16 cellular contexts compared by ENCODE assay signal in genomic region chr21:42214921-42215320, GRCh38. TPM values are rescaled to one million over a fixed set of nuclear protein-coding genes. Genes with fewer than 3 reads are reported as not detected.
DNase-seq lines count a peak whose midpoint lies in the region; ATAC-seq and TF ChIP-seq lines count a peak whose summit lies in the region.
"Had no signal": no experiment of that assay in that cellular context is flagged by ENCODE, and none has a peak within 500 bp of the region (broad histone marks: within the 10 kb centered on the region; RNA-seq: fewer than 3 reads in every experiment).

No MANE protein-coding gene starts in this region.

- intact Hi-C loops in activated CD4-positive, alpha-beta memory T cell treated with anti-CD3 and anti-CD28 coated beads for 36 hours (cut with micrococcal nuclease), result no loop called here
- intact Hi-C loops in stomach (cut with DNase I; ENCODE audit: low total_unique reads), result no loop called here

- no peak overlapping the region for H3K4ac ChIP-seq in neuronal stem cell (ENCODE audit: low read length)

- H2AFZ ChIP-seq in neuronal stem cell (ENCODE audit: low read length), result no peak overlapping the region

- H3K4me1 ChIP-seq in RWPE2 (ENCODE audit: insufficient read depth, poor library complexity, severe bottlenecking), result peaks cover 3% of the 10 kb centered on the region
- peaks cover 0 to 6% of the 10 kb centered on the region in 2 donors for H3K4me1 ChIP-seq in neuronal stem cell (ENCODE audit: control insufficient read depth in 2 of 2, insufficient read depth in 1 of 2, low read depth in 1 of 2, low read length in 2 of 2)
- peaks cover 0 to 15% (median 14%) of the 10 kb centered on the region in 4 donors for H3K4me1 ChIP-seq in stomach

- H3K4me3 ChIP-seq in RWPE2 (ENCODE audit: severe bottlenecking) (no peak overlapping the region), neuronal stem cell (ENCODE audit: low read length in 2 of 2) (no peak overlapping the region), stomach (no peak overlapping the region)

- H3K9me3 ChIP-seq in RWPE2 (ENCODE audit: severe bottlenecking) (no peaks in the 10 kb centered on the region), neuronal stem cell (replicated peaks in 1 of 2; ENCODE audit: control insufficient read depth in 2 of 2, insufficient read depth in 1 of 2, low read depth in 1 of 2, low read length in 2 of 2) (no peaks in the 10 kb centered on the region), stomach (no peaks in the 10 kb centered on the region)

- H2BK5ac ChIP-seq in neuronal stem cell (ENCODE audit: low read length), result no peak overlapping the region

- WGBS in neuronal stem cell (ENCODE audit: extremely low coverage in 2 of 2, insufficient read length in 2 of 2, insufficient replicate concordance in 1 of 2), 2 donors, result no CpG with 5 or more reads among the region's 5 CpGs
- WGBS in stomach, 5 donors, result 78 to 99% (median 94%) methylated on average over 5 of the region's 5 CpGs

- no peak overlapping the region for H4K91ac ChIP-seq in neuronal stem cell (ENCODE audit: low read depth, low read length, poor library complexity)

- H3K36me3 ChIP-seq in RWPE2 (ENCODE audit: low read depth) (no peaks in the 10 kb centered on the region), neuronal stem cell (replicated peaks in 1 of 2; ENCODE audit: control insufficient read depth in 2 of 2, insufficient read depth in 2 of 2, low read length in 2 of 2) (no peaks in the 10 kb centered on the region), stomach (no peaks in the 10 kb centered on the region)

- H3K27ac ChIP-seq in RWPE2 (ENCODE audit: poor library complexity, severe bottlenecking) (no peak overlapping the region), neuronal stem cell (replicated peaks; ENCODE audit: low read length) (no peak overlapping the region), stomach (no peak overlapping the region)
- H3K27ac ChIP-seq: 22Rv1 had no signal

- H2BK12ac ChIP-seq in neuronal stem cell (ENCODE audit: low read length), result no peak overlapping the region

- TF ChIP-seq CTCF in RWPE2 (IDR thresholded peaks at IDR 0.05; ENCODE audit: poor library complexity, severe bottlenecking) (no peak), stomach (IDR thresholded peaks at IDR 0.05) (no peak)

- TF ChIP-seq EP300 in stomach (IDR thresholded peaks at IDR 0.05), result no peak

- CTCF ChIA-PET in activated CD4-positive, alpha-beta memory T cell treated with anti-CD3 and anti-CD28 coated beads for 36 hours (lab: Charles Lee), result interaction anchor here (2.0 kb wide), 1 partner anchor 70 kb away, joined by 6 read pairs; no protein-coding TSS in a partner anchor
- CTCF ChIA-PET in activated CD4-positive, alpha-beta memory T cell treated with anti-CD3 and anti-CD28 coated beads, Interleukin-2, amount 10 ng/mL, durations not matched to agents 7 days and 5 days (lab: Charles Lee), result no interaction called here

- no peak for ATAC-seq in RWPE2 (ENCODE audit: low read depth)
- no peak for ATAC-seq in HG02870 (IDR thresholded peaks at IDR 0.05; ENCODE audit: unreplicated experiment)
- ATAC-seq: CD8-positive, alpha-beta T cell had no signal

- no peak overlapping the region for H4K8ac ChIP-seq in neuronal stem cell (ENCODE audit: low read depth, low read length)

- H3K9me3 Mint-ChIP-seq in activated CD4-positive, alpha-beta memory T cell treated with anti-CD3 and anti-CD28 coated beads for 36 hours, result peaks cover 16% of the 10 kb centered on the region
- H3K9me3 Mint-ChIP-seq in activated CD4-positive, alpha-beta memory T cell treated with anti-CD3 and anti-CD28 coated beads, Interleukin-2, amount 10 ng/mL, durations not matched to agents 7 days and 5 days, result peaks cover 18% of the 10 kb centered on the region

- no peak overlapping the region for H2AK5ac ChIP-seq in neuronal stem cell (ENCODE audit: low read depth, low read length)

- H3K4me2 ChIP-seq in neuronal stem cell (ENCODE audit: insufficient read depth, low read length, poor library complexity, severe bottlenecking), result no peak overlapping the region

- no peak overlapping the region for H3K14ac ChIP-seq in neuronal stem cell (ENCODE audit: low read length)

- H3K27ac Mint-ChIP-seq in activated CD4-positive, alpha-beta memory T cell treated with anti-CD3 and anti-CD28 coated beads for 36 hours, result no peak overlapping the region
- H3K27ac Mint-ChIP-seq in activated CD4-positive, alpha-beta memory T cell treated with anti-CD3 and anti-CD28 coated beads, Interleukin-2, amount 10 ng/mL, durations not matched to agents 7 days and 5 days, result no peak overlapping the region
- H3K27ac Mint-ChIP-seq: CD8-positive, alpha-beta T cell; H9 had no signal

- H2BK15ac ChIP-seq in neuronal stem cell (ENCODE audit: low read length), result no peak overlapping the region

- POLR2A ChIA-PET in activated CD4-positive, alpha-beta memory T cell treated with anti-CD3 and anti-CD28 coated beads for 36 hours (lab: Charles Lee), result no interaction called here
- POLR2A ChIA-PET in activated CD4-positive, alpha-beta memory T cell treated with anti-CD3 and anti-CD28 coated beads, Interleukin-2, amount 10 ng/mL, durations not matched to agents 7 days and 5 days (lab: Charles Lee), result interaction anchor here (0.6 kb wide), 1 partner anchor 68 kb away, joined by 3 read pairs; no protein-coding TSS in a partner anchor

- H2BK120ac ChIP-seq in neuronal stem cell (ENCODE audit: low read depth, low read length), result no peak overlapping the region

- H3K4me1 Mint-ChIP-seq in activated CD4-positive, alpha-beta memory T cell treated with anti-CD3 and anti-CD28 coated beads for 36 hours (ENCODE audit: low read depth), result no peaks in the 10 kb centered on the region
- no peaks in the 10 kb centered on the region for H3K4me1 Mint-ChIP-seq in activated CD4-positive, alpha-beta memory T cell treated with anti-CD3 and anti-CD28 coated beads, Interleukin-2, amount 10 ng/mL, durations not matched to agents 7 days and 5 days

- H3K27me3 Mint-ChIP-seq in activated CD4-positive, alpha-beta memory T cell treated with anti-CD3 and anti-CD28 coated beads for 36 hours, result no peaks in the 10 kb centered on the region
- H3K27me3 Mint-ChIP-seq in activated CD4-positive, alpha-beta memory T cell treated with anti-CD3 and anti-CD28 coated beads, Interleukin-2, amount 10 ng/mL, durations not matched to agents 7 days and 5 days, result peaks cover 6% of the 10 kb centered on the region

- TF ChIP-seq POLR2A in stomach (IDR thresholded peaks at IDR 0.05), result no peak

- no peak overlapping the region for H3K9ac ChIP-seq in neuronal stem cell (ENCODE audit: low read depth, low read length, poor library complexity)

- H3K79me1 ChIP-seq in neuronal stem cell (ENCODE audit: low read depth, low read length), result no peaks in the 10 kb centered on the region

- H3K18ac ChIP-seq in neuronal stem cell (ENCODE audit: low read length), result peak overlapping the region; percentile 13

- no peak overlapping the region for H3K4me3 Mint-ChIP-seq in activated CD4-positive, alpha-beta memory T cell treated with anti-CD3 and anti-CD28 coated beads for 36 hours
- H3K4me3 Mint-ChIP-seq in activated CD4-positive, alpha-beta memory T cell treated with anti-CD3 and anti-CD28 coated beads, Interleukin-2, amount 10 ng/mL, durations not matched to agents 7 days and 5 days, result no peak overlapping the region
- H3K4me3 Mint-ChIP-seq: CD14-positive monocyte; CD8-positive, alpha-beta T cell; H9 had no signal

- peak; percentile 5 for DNase-seq in activated CD4-positive, alpha-beta memory T cell treated with anti-CD3 and anti-CD28 coated beads for 36 hours
- no peak for DNase-seq in activated CD4-positive, alpha-beta memory T cell treated with anti-CD3 and anti-CD28 coated beads, Interleukin-2, amount 10 ng/mL, durations not matched to agents 7 days and 5 days
- DNase-seq in RWPE2 (ENCODE audit: low spot score) (peak; percentile 28), neuronal stem cell (ENCODE audit: low spot score) (no peak), stomach (peak; percentile 10), NCI-H2227 treated with DMSO at 0.1 percent for 48 hours (lab: John Stamatoyannopoulos, UW) (no peak)
- DNase-seq: CD8-positive, alpha-beta T cell; COR-L47; DMS153; DMS79 treated with DMSO at 0.1 percent for 48 hours; EL; GOT3; H9 had no signal

- no peaks in the 10 kb centered on the region for H3K36me3 Mint-ChIP-seq in activated CD4-positive, alpha-beta memory T cell treated with anti-CD3 and anti-CD28 coated beads for 36 hours
- peaks cover 6% of the 10 kb centered on the region for H3K36me3 Mint-ChIP-seq in activated CD4-positive, alpha-beta memory T cell treated with anti-CD3 and anti-CD28 coated beads, Interleukin-2, amount 10 ng/mL, durations not matched to agents 7 days and 5 days (ENCODE audit: low read depth)

- no peak overlapping the region for H3K23ac ChIP-seq in neuronal stem cell (ENCODE audit: low read depth, low read length, poor library complexity)

- H3K27me3 ChIP-seq in RWPE2 (ENCODE audit: insufficient read depth, poor library complexity, severe bottlenecking), result no peaks in the 10 kb centered on the region
- H3K27me3 ChIP-seq in neuronal stem cell (ENCODE audit: control insufficient read depth in 3 of 3, insufficient read depth in 3 of 3, low read depth in 1 of 3, low read length in 3 of 3), result peaks cover 0 to 30% (median 12%) of the 10 kb centered on the region in 3 experiments
- H3K27me3 ChIP-seq in stomach, result no peaks in the 10 kb centered on the region

RNA-seq across cellular contexts. Expression of gene ABCG1, which starts 4.0 kb away (rescaled TPM):
- 10 to 100 TPM; 22.2 to 24.6 TPM for total RNA-seq in activated CD4-positive, alpha-beta memory T cell treated with anti-CD3 and anti-CD28 coated beads for 36 hours
- total RNA-seq in activated CD4-positive, alpha-beta memory T cell treated with anti-CD3 and anti-CD28 coated beads, Interleukin-2, amount 10 ng/mL, durations not matched to agents 7 days and 5 days, result 10 to 100 TPM; 23.7 to 25.3 TPM
- polyA plus RNA-seq in neuronal stem cell (2013, experiment 1 of 2), result 1.4 TPM
- 1.8 TPM for polyA plus RNA-seq in neuronal stem cell (2013, experiment 2 of 2)
- total RNA-seq in stomach, result 10 to 100 TPM in 4 of 5 donors, 1 to 10 TPM in 1; 4.1 to 65.9 (median 31.6) TPM
- 1 to 10 TPM; 3.1 to 4.7 (median 4.2) TPM for polyA plus RNA-seq in stomach

Comparison
In these comparisons a context has a peak if more than half of its experiments do, and no peak if none do; other contexts are left out.
1. DNase-seq: peak in activated CD4-positive, alpha-beta memory T cell treated with anti-CD3 and anti-CD28 coated beads for 36 hours (single experiment), RWPE2 (single experiment) and stomach (single experiment); none in activated CD4-positive, alpha-beta memory T cell treated with anti-CD3 and anti-CD28 coated beads, Interleukin-2, amount 10 ng/mL, durations not matched to agents 7 days and 5 days (single experiment), neuronal stem cell (single experiment) and NCI-H2227 treated with DMSO at 0.1 percent for 48 hours (single experiment).